In genomic region chr1:91770675-91771074, GRCh38 we compare ENCODE assay signal across 16 cellular contexts.
"Had no signal": no experiment of that assay in that cellular context is flagged by ENCODE, and none has a peak within 500 bp of the region (broad histone marks: within the 10 kb centered on the region; RNA-seq: fewer than 3 reads in every experiment).

No MANE protein-coding gene starts in this region.

- DNase-seq: effector memory CD8-positive, alpha-beta T cell; foreskin melanocyte; islet precursor cell; mammary epithelial cell; nucleus accumbens; ovary; right cardiac atrium; stimulated activated CD4-positive, alpha-beta T cell treated with anti-CD3 and anti-CD28 coated beads, Interleukin-2, amount 100 ng/mL, for 48 hours; stimulated activated CD8-positive, alpha-beta memory T cell treated with anti-CD3 and anti-CD28 coated beads, Interleukin-4, amount 100 ng/mL, for 48 hours; stimulated activated naive CD8-positive, alpha-beta T cell treated with anti-CD3 and anti-CD28 coated beads, Interleukin-15, Interleukin-2, amounts not matched to agents 100 U/mL and 50 U/mL, for 24 hours; tibial artery; upper lobe of left lung had no signal

- H3K4me3 ChIP-seq: ovary, smooth muscle cell, tibial artery, upper lobe of left lung, vagina had no signal

- H3K27ac Mint-ChIP-seq: effector memory CD8-positive, alpha-beta T cell; mesothelial cell of epicardium; stimulated activated effector memory CD8-positive, alpha-beta T cell treated with anti-CD3 and anti-CD28 coated beads, Interleukin-12 subunit alpha, Interleukin-12 subunit beta, amount 100 ng/mL, for 72 hours had no signal

- H3K27me3 Mint-ChIP-seq: effector memory CD8-positive, alpha-beta T cell had no signal

- H3K4me1 ChIP-seq: upper lobe of left lung had no signal

- H3K9me3 ChIP-seq: ovary, tibial artery, upper lobe of left lung, vagina had no signal

- H3K36me3 ChIP-seq: ovary, tibial artery, upper lobe of left lung, vagina had no signal

- H3K9me3 Mint-ChIP-seq: effector memory CD8-positive, alpha-beta T cell; mesothelial cell of epicardium; stimulated activated effector memory CD8-positive, alpha-beta T cell treated with anti-CD3 and anti-CD28 coated beads, Interleukin-12 subunit alpha, Interleukin-12 subunit beta, amount 100 ng/mL, for 72 hours had no signal

- H3K4me1 Mint-ChIP-seq: mesothelial cell of epicardium had no signal

- ATAC-seq: effector memory CD8-positive, alpha-beta T cell; right cardiac atrium; stimulated activated effector memory CD8-positive, alpha-beta T cell treated with anti-CD3 and anti-CD28 coated beads, Interleukin-12 subunit alpha, Interleukin-12 subunit beta, amount 100 ng/mL, for 72 hours; stimulated activated naive CD8-positive, alpha-beta T cell treated with anti-CD3 and anti-CD28 coated beads, Interleukin-15, Interleukin-2, amounts not matched to agents 100 U/mL and 50 U/mL, for 24 hours had no signal

- H3K36me3 Mint-ChIP-seq: mesothelial cell of epicardium; stimulated activated effector memory CD8-positive, alpha-beta T cell treated with anti-CD3 and anti-CD28 coated beads, Interleukin-12 subunit alpha, Interleukin-12 subunit beta, amount 100 ng/mL, for 72 hours had no signal

- H3K27ac ChIP-seq: tibial artery had no signal

- H3K4me2 ChIP-seq: smooth muscle cell had no signal

- H3K4me3 Mint-ChIP-seq: effector memory CD8-positive, alpha-beta T cell; mesothelial cell of epicardium; stimulated activated effector memory CD8-positive, alpha-beta T cell treated with anti-CD3 and anti-CD28 coated beads, Interleukin-12 subunit alpha, Interleukin-12 subunit beta, amount 100 ng/mL, for 72 hours had no signal

- H3K27me3 ChIP-seq: ovary, tibial artery, upper lobe of left lung, vagina had no signal
